10 cellular contexts compared by ENCODE assay signal in the genomic region with DNA sequence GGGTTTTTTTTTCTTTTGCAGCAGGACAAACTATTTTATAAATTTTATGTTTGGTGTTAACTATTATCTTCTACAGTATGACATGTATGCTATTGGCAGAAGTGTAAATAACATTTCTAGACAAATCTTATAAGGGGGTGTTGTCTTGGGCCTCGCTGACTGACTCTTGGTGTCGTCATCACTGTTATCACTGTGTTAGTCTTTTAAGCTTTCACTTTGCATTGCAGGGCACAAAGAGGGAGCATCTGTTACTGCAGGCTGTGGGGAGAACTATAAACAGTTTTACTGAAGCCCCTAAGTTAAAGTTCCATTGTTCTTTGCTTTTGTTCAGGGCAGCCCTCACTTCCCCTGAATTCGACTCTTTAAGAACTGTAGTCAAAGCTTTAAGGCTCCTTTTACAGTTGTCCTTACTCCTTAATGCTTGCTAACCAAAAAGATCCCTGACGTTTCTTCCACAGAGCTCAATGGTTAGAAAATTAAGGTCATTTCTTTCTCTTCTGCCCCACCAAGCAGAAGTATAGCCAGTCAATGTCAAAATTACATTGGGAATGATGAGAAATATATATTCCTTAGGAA.
DNase-seq lines count a peak whose midpoint lies in the region; ATAC-seq and TF ChIP-seq lines count a peak whose summit lies in the region.
"Had no signal": no experiment of that assay in that cellular context is flagged by ENCODE, and none has a peak within 500 bp of the region (broad histone marks: within the 10 kb centered on the region; RNA-seq: fewer than 3 reads in every experiment).

No MANE protein-coding gene starts in this region.

- no peaks in the 10 kb centered on the region for H3K27me3 ChIP-seq in GM23338 (ENCODE audit: insufficient read depth)
- H3K27me3 ChIP-seq in WERI-Rb-1 (ENCODE audit: insufficient read depth, low read depth, severe bottlenecking), result no peaks in the 10 kb centered on the region
- H3K27me3 ChIP-seq in mesendoderm (ENCODE audit: insufficient read depth, low read length, poor library complexity), result no peaks in the 10 kb centered on the region
- H3K27me3 ChIP-seq in CD8-positive, alpha-beta T cell (ENCODE audit: insufficient read depth, low read length), result no peaks in the 10 kb centered on the region

- TF ChIP-seq CTCF in GM23338 (conservative IDR thresholded peaks at IDR 0.05; ENCODE audit: low read depth in 2 of 2), result no peak
- no peak for TF ChIP-seq CTCF in WERI-Rb-1 (IDR thresholded peaks at IDR 0.05; ENCODE audit: low read depth, low read length)
- no peak for TF ChIP-seq CTCF in CD8-positive, alpha-beta T cell (IDR thresholded peaks at IDR 0.05)

- no peaks in the 10 kb centered on the region for H3K36me3 Mint-ChIP-seq in GM23338 (ENCODE audit: low read depth)
- no peaks in the 10 kb centered on the region for H3K36me3 Mint-ChIP-seq in CD8-positive, alpha-beta T cell

- H3K4me3 ChIP-seq in GM23338, result no peak overlapping the region
- peak overlapping the region; percentile 34 for H3K4me3 ChIP-seq in WERI-Rb-1 (ENCODE audit: low read depth, low read length)
- H3K4me3 ChIP-seq in mesendoderm (ENCODE audit: low read length), result no peak overlapping the region
- H3K4me3 ChIP-seq in CD8-positive, alpha-beta T cell (ENCODE audit: low read depth, low read length), result no peak overlapping the region

- peak overlapping the region; percentile 57 for H2BK15ac ChIP-seq in mesendoderm (replicated peaks; ENCODE audit: low read depth)

- POLR2A ChIA-PET in CD8-positive, alpha-beta T cell (lab: Charles Lee), result interaction anchor here (1.3 kb wide), 1 partner anchor 193 kb away, joined by 3 read pairs; no protein-coding TSS in a partner anchor

- no CpG with 5 or more reads among the region's 4 CpGs for WGBS in mesendoderm (ENCODE audit: extremely low coverage, insufficient coverage, low lambda C conversion rate)

- no peak overlapping the region for H4K5ac ChIP-seq in mesendoderm (ENCODE audit: low read length)

- H3K56ac ChIP-seq in mesendoderm (ENCODE audit: low read length), result no peak overlapping the region

- H3K4me2 ChIP-seq in GM23338 (no peak overlapping the region), mesendoderm (ENCODE audit: low read length) (no peak overlapping the region)

- H3K9me2 ChIP-seq in GM23338 (ENCODE audit: insufficient read depth), result no peaks in the 10 kb centered on the region

- H3K4me3 Mint-ChIP-seq in GM23338, result no peak overlapping the region
- no peak overlapping the region for H3K4me3 Mint-ChIP-seq in CD8-positive, alpha-beta T cell

- H3K36me3 ChIP-seq in GM23338 (ENCODE audit: insufficient read depth) (no peaks in the 10 kb centered on the region), WERI-Rb-1 (no peaks in the 10 kb centered on the region), mesendoderm (ENCODE audit: control insufficient read depth, insufficient read depth, low read length) (no peaks in the 10 kb centered on the region)
- no peaks in the 10 kb centered on the region for H3K36me3 ChIP-seq in CD8-positive, alpha-beta T cell (ENCODE audit: insufficient read depth, low read length)

- H3K9me3 Mint-ChIP-seq in GM23338, result no peaks in the 10 kb centered on the region
- no peaks in the 10 kb centered on the region for H3K9me3 Mint-ChIP-seq in CD8-positive, alpha-beta T cell
- H3K9me3 Mint-ChIP-seq: naive B cell had no signal

- H3K23ac ChIP-seq in mesendoderm (ENCODE audit: low read length), result no peak overlapping the region

- peaks cover 2% of the 10 kb centered on the region for H3K27me3 Mint-ChIP-seq in GM23338 (ENCODE audit: insufficient read depth, low read depth, poor library complexity)
- peaks cover 10% of the 10 kb centered on the region for H3K27me3 Mint-ChIP-seq in CD8-positive, alpha-beta T cell (ENCODE audit: low read depth)

- no peaks in the 10 kb centered on the region for H3K9me3 ChIP-seq in WERI-Rb-1 (ENCODE audit: severe bottlenecking)
- H3K9me3 ChIP-seq in CD8-positive, alpha-beta T cell (ENCODE audit: low read length), result no peaks in the 10 kb centered on the region

- no peak overlapping the region for H2BK5ac ChIP-seq in mesendoderm (ENCODE audit: low read length)

- peaks cover 16% of the 10 kb centered on the region for H3K4me1 Mint-ChIP-seq in GM23338
- H3K4me1 Mint-ChIP-seq in CD8-positive, alpha-beta T cell (ENCODE audit: low read depth), result peaks cover 3% of the 10 kb centered on the region

- no peak overlapping the region for H3K9ac ChIP-seq in mesendoderm (ENCODE audit: low read length)

- peak overlapping the region; percentile 1; the same call in 1 of the 2 replicates for H2AFZ ChIP-seq in GM23338

- H3K18ac ChIP-seq in mesendoderm (ENCODE audit: low read length), result no peak overlapping the region

- H4K8ac ChIP-seq in mesendoderm (ENCODE audit: low read depth, low read length), result no peak overlapping the region

- CTCF ChIA-PET in CD8-positive, alpha-beta T cell (lab: Charles Lee), result interaction anchor here (0.6 to 4.9 kb wide), 38 partner anchors 10 to 1997 kb away, joined by 3 to 67 read pairs (median 7); no protein-coding TSS in a partner anchor

- intact Hi-C loops in CD8-positive, alpha-beta T cell (cut with DNase I, micrococcal nuclease), result loop anchor here (1.0 to 10.0 kb wide), 5 partner anchors 179 to 1487 kb away; no protein-coding TSS in a partner anchor

- H3K79me1 ChIP-seq in mesendoderm (ENCODE audit: low read length), result no peaks in the 10 kb centered on the region

- H3K27ac Mint-ChIP-seq in GM23338, result no peak overlapping the region
- no peak overlapping the region for H3K27ac Mint-ChIP-seq in CD8-positive, alpha-beta T cell

- no peak overlapping the region for H3K4ac ChIP-seq in mesendoderm (ENCODE audit: low read depth, low read length)

- H2AK5ac ChIP-seq in mesendoderm (ENCODE audit: low read length), result no peak overlapping the region

- ATAC-seq in GM23338 (no peak), HG02938 (IDR thresholded peaks at IDR 0.05; ENCODE audit: unreplicated experiment) (no peak)
- ATAC-seq in CD8-positive, alpha-beta T cell, result no peak

- H3K27ac ChIP-seq in GM23338 (ENCODE audit: low read depth) (no peak overlapping the region), WERI-Rb-1 (no peak overlapping the region), mesendoderm (ENCODE audit: low read depth, low read length) (no peak overlapping the region)
- no peak overlapping the region for H3K27ac ChIP-seq in CD8-positive, alpha-beta T cell (ENCODE audit: low read depth, low read length)

- peak; percentile 10 for DNase-seq in AG08396 (ENCODE audit: low spot score)
- peak; percentile 13 for DNase-seq in GM23338 (ENCODE audit: low spot score)
- DNase-seq in WERI-Rb-1, result peak; percentile 23
- no peak for DNase-seq in mesendoderm
- no peak for DNase-seq in CD8-positive, alpha-beta T cell
- no peak for DNase-seq in dermis blood vessel endothelial cell
- no peak for DNase-seq in AML-193 (lab: John Stamatoyannopoulos, UW)
- DNase-seq: NCI-H187 treated with DMSO at 0.1 percent for 48 hours had no signal

- H3F3A ChIP-seq in GM23338 (replicated peaks; ENCODE audit: low read depth), result no peaks in the 10 kb centered on the region

- H3K79me2 ChIP-seq in GM23338 (replicated peaks; ENCODE audit: insufficient read depth) (no peaks in the 10 kb centered on the region), mesendoderm (ENCODE audit: control insufficient read depth, insufficient read depth, low read length) (no peaks in the 10 kb centered on the region)

- H3K4me1 ChIP-seq in GM23338 (ENCODE audit: insufficient read depth) (peaks cover 11% of the 10 kb centered on the region), mesendoderm (ENCODE audit: control insufficient read depth, low read depth, low read length) (peaks cover 1% of the 10 kb centered on the region)
- H3K4me1 ChIP-seq in CD8-positive, alpha-beta T cell (ENCODE audit: insufficient read depth, low read length), result no peaks in the 10 kb centered on the region

- H4K20me1 ChIP-seq in GM23338 (replicated peaks; ENCODE audit: insufficient read depth), result no peaks in the 10 kb centered on the region

- H2BK120ac ChIP-seq in mesendoderm (ENCODE audit: low read depth, low read length), result no peak overlapping the region

TF ChIP-seq in GM23338, 12 proteins besides CTCF, POLR2A, EP300 and RAD21:
- TF ChIP-seq EZH2 (IDR thresholded peaks at IDR 0.05; ENCODE audit: low read depth, unreplicated experiment) (no peak), ZNF331 (CRISPR knock-in tag; IDR thresholded peaks at IDR 0.05; ENCODE audit: low read depth) (no peak), ZNF114 (CRISPR knock-in tag; IDR thresholded peaks at IDR 0.05) (no peak), POLR2AphosphoS5 (IDR thresholded peaks at IDR 0.05; ENCODE audit: low read depth) (no peak)
- TF ChIP-seq, protein P1, sequence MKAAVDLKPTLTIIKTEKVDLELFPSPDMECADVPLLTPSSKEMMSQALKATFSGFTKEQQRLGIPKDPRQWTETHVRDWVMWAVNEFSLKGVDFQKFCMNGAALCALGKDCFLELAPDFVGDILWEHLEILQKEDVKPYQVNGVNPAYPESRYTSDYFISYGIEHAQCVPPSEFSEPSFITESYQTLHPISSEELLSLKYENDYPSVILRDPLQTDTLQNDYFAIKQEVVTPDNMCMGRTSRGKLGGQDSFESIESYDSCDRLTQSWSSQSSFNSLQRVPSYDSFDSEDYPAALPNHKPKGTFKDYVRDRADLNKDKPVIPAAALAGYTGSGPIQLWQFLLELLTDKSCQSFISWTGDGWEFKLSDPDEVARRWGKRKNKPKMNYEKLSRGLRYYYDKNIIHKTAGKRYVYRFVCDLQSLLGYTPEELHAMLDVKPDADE (IDR thresholded peaks at IDR 0.05), result no peak

Comparison
In these comparisons a context has a peak if more than half of its experiments do, and no peak if none do; other contexts are left out.
1. DNase-seq: peak in AG08396 (single experiment), GM23338 (single experiment) and WERI-Rb-1 (single experiment); none in mesendoderm (single experiment), CD8-positive, alpha-beta T cell (0 of 7), dermis blood vessel endothelial cell (single experiment) and AML-193 (0 of 2).